ENCODE assay signal across 1 cellular context in genomic region chr4:170047774-170048354, GRCh38.
TF ChIP-seq lines count a peak whose summit lies in the region.

No MANE protein-coding gene starts in this region.

TF ChIP-seq in HepG2, 621 proteins besides CTCF, POLR2A, EP300 and RAD21 (continued from another document):
- TF ChIP-seq CCAR2 (optimal IDR thresholded peaks at IDR 0.05; ENCODE audit: low read depth, low read length) (no peak), ZNF180 (CRISPR knock-in tag; IDR thresholded peaks at IDR 0.05; ENCODE audit: borderline replicate concordance, low read depth) (no peak), ZNF607 (CRISPR knock-in tag; IDR thresholded peaks at IDR 0.05; ENCODE audit: borderline replicate concordance) (no peak), ZNF281 (CRISPR knock-in tag; IDR thresholded peaks at IDR 0.05; ENCODE audit: borderline replicate concordance) (no peak)
TF ChIP-seq in HepG2: peak in this region for 3.
